In genomic region chr1:234373064-234373937, GRCh38 we compare ENCODE assay signal across 1 cellular context.
TF ChIP-seq lines count a peak whose summit lies in the region.

COA6 (plus strand) TSS chr1:234373456; CDS start chr1:234373467, 11 bp downstream.

TF ChIP-seq in WTC11, 78 proteins besides CTCF, POLR2A, EP300 and RAD21 (continued from another document):
- TF ChIP-seq HMGA2 (CRISPR knock-in tag; IDR thresholded peaks at IDR 0.05) (no peak), NR2C2 (CRISPR knock-in tag; IDR thresholded peaks at IDR 0.05) (no peak), MXD4 (CRISPR knock-in tag; IDR thresholded peaks at IDR 0.05; ENCODE audit: borderline replicate concordance) (no peak), FOXJ3 (CRISPR knock-in tag; IDR thresholded peaks at IDR 0.05; ENCODE audit: borderline replicate concordance) (no peak), TEAD4 (CRISPR knock-in tag; IDR thresholded peaks at IDR 0.05) (no peak), PREB (CRISPR knock-in tag; IDR thresholded peaks at IDR 0.05; ENCODE audit: borderline replicate concordance) (no peak), USF2 (CRISPR knock-in tag; IDR thresholded peaks at IDR 0.05) (no peak; the same call in 1 of the 2 replicates), HMGXB4 (CRISPR knock-in tag; IDR thresholded peaks at IDR 0.05) (peak; percentile 70; the same call in 1 of the 2 replicates), CDX4 (CRISPR knock-in tag; IDR thresholded peaks at IDR 0.05; ENCODE audit: borderline replicate concordance) (no peak), ARID4B (CRISPR knock-in tag; IDR thresholded peaks at IDR 0.05; ENCODE audit: borderline replicate concordance) (no peak; the same call in 1 of the 2 replicates), ZBTB21 (CRISPR knock-in tag; IDR thresholded peaks at IDR 0.05; ENCODE audit: borderline replicate concordance) (no peak), EMX1 (CRISPR knock-in tag; IDR thresholded peaks at IDR 0.05) (no peak), ZNF396 (CRISPR knock-in tag; IDR thresholded peaks at IDR 0.05; ENCODE audit: borderline replicate concordance) (no peak), ZNF512 (CRISPR knock-in tag; IDR thresholded peaks at IDR 0.05; ENCODE audit: borderline replicate concordance) (no peak), TEAD1 (CRISPR knock-in tag; IDR thresholded peaks at IDR 0.05) (peak; percentile 13; the same call in 1 of the 2 replicates), AFF4 (CRISPR knock-in tag; IDR thresholded peaks at IDR 0.05; ENCODE audit: borderline replicate concordance) (no peak), ATF3 (CRISPR knock-in tag; conservative IDR thresholded peaks at IDR 0.05) (no peak), ZNF121 (CRISPR knock-in tag; IDR thresholded peaks at IDR 0.05) (peak; percentile 93), ATF6 (CRISPR knock-in tag; IDR thresholded peaks at IDR 0.05) (no peak), ZSCAN18 (CRISPR knock-in tag; IDR thresholded peaks at IDR 0.05) (no peak), ZBTB43 (CRISPR knock-in tag; IDR thresholded peaks at IDR 0.05) (no peak; the same call in 1 of the 2 replicates), ATF2 (CRISPR knock-in tag; IDR thresholded peaks at IDR 0.05; ENCODE audit: borderline replicate concordance, low read depth) (peak; percentile 12; the same call in 1 of the 2 replicates)
TF ChIP-seq in WTC11: peak in this region for 17.
